ENCODE assay signal across 26 cellular contexts in genomic region chr9:108655818-108656217, GRCh38.
"Had no signal": no experiment of that assay in that cellular context is flagged by ENCODE, and none has a peak within 500 bp of the region (broad histone marks: within the 10 kb centered on the region; RNA-seq: fewer than 3 reads in every experiment).

No MANE protein-coding gene starts in this region.

- H3K36me3 ChIP-seq: esophagus squamous epithelium, heart right ventricle, left lung, prostate gland, spleen, thoracic aorta, transverse colon, upper lobe of right lung, uterus had no signal

- H3K27me3 ChIP-seq: esophagus squamous epithelium, left lung, spleen, transverse colon, upper lobe of right lung, uterus had no signal

- H3K4me3 ChIP-seq: esophagus squamous epithelium, heart right ventricle, left lung, mucosa of descending colon, prostate gland, skin epidermis, spleen, thoracic aorta, transverse colon, upper lobe of right lung, uterus had no signal

- H3K27ac ChIP-seq: esophagus squamous epithelium, heart right ventricle, left lung, prostate gland, spleen, thoracic aorta, transverse colon, upper lobe of right lung, uterus had no signal

- ATAC-seq: effector memory CD8-positive, alpha-beta T cell; heart right ventricle; left cardiac atrium; left lung; mucosa of descending colon; natural killer cell treated with Interleukin-12 subunit alpha and Interleukin-12 subunit beta and Interleukin-15 and Interleukin-18, amount 100 ng/mL, for 72 hours; right cardiac atrium; stimulated activated memory B cell treated with anti-CD40 and anti-IgM and Interleukin-4, amounts not matched to agents 10 μg/mL and 1 μg/mL and 100 μg/mL, for 72 hours; stimulated activated naive CD8-positive, alpha-beta T cell treated with anti-CD3 and anti-CD28 coated beads, Interleukin-15, Interleukin-2, amounts not matched to agents 100 U/mL and 50 U/mL, for 24 hours; upper lobe of right lung had no signal

- DNase-seq: cortex of kidney; effector memory CD8-positive, alpha-beta T cell; erythroblast; esophagus squamous epithelium; foreskin melanocyte; glutamatergic neuron; heart right ventricle; hippocampal formation; left cardiac atrium; left lung; mesenchymal stem cell; mucosa of descending colon; naive B cell; right cardiac atrium; spleen; stimulated activated CD4-positive, alpha-beta T cell treated with anti-CD3 and anti-CD28 coated beads, Interleukin-4, amount 100 ng/mL, for 4 hours; stimulated activated naive CD8-positive, alpha-beta T cell treated with anti-CD3 and anti-CD28 coated beads, Interleukin-15, Interleukin-2, amounts not matched to agents 100 U/mL and 50 U/mL, for 24 hours; substantia nigra; transverse colon; upper lobe of right lung; uterus had no signal

- H3K9me3 ChIP-seq: prostate gland, upper lobe of right lung had no signal

- H3K4me1 ChIP-seq: esophagus squamous epithelium, heart right ventricle, left lung, prostate gland, spleen, transverse colon, upper lobe of right lung, uterus had no signal
